ENCODE assay signal across 8 cellular contexts in the genomic region with DNA sequence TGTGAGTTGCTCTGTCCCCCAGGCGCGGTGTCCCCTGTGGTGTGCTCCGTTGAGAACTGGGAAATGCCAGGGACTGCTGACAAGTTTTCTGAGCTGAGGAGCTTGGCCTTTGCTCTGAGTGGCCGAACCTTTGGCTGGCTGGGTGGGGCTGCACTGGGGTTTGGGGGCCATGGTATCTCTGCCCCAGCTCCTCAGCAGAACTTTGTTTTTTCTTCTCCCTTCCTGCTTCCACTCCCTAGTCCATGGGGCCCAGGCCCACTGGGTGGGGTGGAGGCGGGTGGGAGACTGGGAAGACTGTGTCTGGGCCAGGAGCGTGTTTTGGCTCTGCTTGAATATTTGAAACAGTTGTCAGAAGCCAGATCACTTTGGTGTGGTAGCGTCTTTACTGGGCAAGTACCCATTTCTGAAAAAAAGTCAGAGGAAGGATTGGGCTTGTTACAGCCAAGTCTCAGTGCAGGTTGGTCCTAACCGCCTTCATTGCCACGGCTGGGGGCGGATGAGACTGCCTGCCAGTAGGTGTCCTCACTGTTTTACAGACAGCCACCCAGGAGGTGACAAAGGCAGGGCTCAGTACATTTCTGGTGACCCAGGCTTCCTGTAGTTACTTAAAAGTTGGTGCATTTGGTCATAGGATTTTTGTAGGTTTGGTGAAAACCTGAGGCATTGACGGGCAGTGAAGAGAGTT.
DNase-seq lines count a peak whose midpoint lies in the region; ATAC-seq, FAIRE-seq and TF ChIP-seq lines count a peak whose summit lies in the region.

No MANE protein-coding gene starts in this region.

- TF ChIP-seq POLR2A in HepG2 (IDR thresholded peaks at IDR 0.05; ENCODE audit: insufficient read depth in 1 of 2, low read depth in 2 of 2, low read length in 2 of 2): peak in 1 of 2 experiments; percentile 34; a peak in 1 of 4 replicates

- peak; percentile 90 for FAIRE-seq in HepG2 (lab: Jason Lieb, UNC)

- no peaks in the 10 kb centered on the region for H3K9me3 Mint-ChIP-seq in chondrocyte (ENCODE audit: low read depth)

- POLR2A ChIA-PET in HepG2 (lab: Yijun Ruan, JAX): interaction anchor here (0.7 to 2.0 kb wide), 6 partner anchors 9 to 247 kb away, joined by 3 to 6 read pairs (median 4); no protein-coding TSS in a partner anchor

- H3K27me3 ChIP-seq in HepG2 (ENCODE audit: control insufficient read depth in 1 of 2, insufficient read depth in 2 of 2, low read length in 2 of 2) (no peaks in the 10 kb centered on the region), stomach smooth muscle (ENCODE audit: control insufficient read depth in 1 of 2, insufficient read depth in 2 of 2, low read length in 2 of 2) (no peaks in the 10 kb centered on the region)

- H3K4me3 ChIP-seq in HepG2 (replicated peaks in 1 of 3; ENCODE audit: insufficient read depth in 1 of 3, low read depth in 2 of 3, low read length in 3 of 3) (peak overlapping the region; percentile 70 to 85 (median 71)), stomach smooth muscle (ENCODE audit: low read length in 2 of 2) (peak overlapping the region; percentile 68 to 79)

- ATAC-seq in HepG2 (peak; percentile 83), HG02840 (IDR thresholded peaks at IDR 0.05; ENCODE audit: low FRiP score, unreplicated experiment) (no peak), GM21619 (IDR thresholded peaks at IDR 0.05; ENCODE audit: unreplicated experiment) (no peak)

- CTCF ChIA-PET in HepG2 (lab: Yijun Ruan, JAX; ENCODE audit: low intra/inter-chr PET ratio, low total read pairs): interaction anchor here (1.4 kb wide), 1 partner anchor 117 kb away, joined by 7 read pairs; no protein-coding TSS in a partner anchor

- peak; percentile 75 for TF ChIP-seq RAD21 in HepG2 (CRISPR knock-in tag; IDR thresholded peaks at IDR 0.05)

- H3K9ac ChIP-seq in HepG2 (ENCODE audit: insufficient read depth, low read depth, low read length) (peak overlapping the region; percentile 75), stomach smooth muscle (ENCODE audit: low read length in 2 of 2) (peak overlapping the region; percentile 82 to 86)

- H2AFZ ChIP-seq in HepG2 (ENCODE audit: low read length): no peak overlapping the region

- 8% methylated on average over 8 of the region's 11 CpGs for WGBS in HepG2 (ENCODE audit: low lambda C conversion rate)

- no TSS peak for BruUV-seq in HepG2 (replicated peaks; lab: Mats Ljungman, UMichigan)

- peak overlapping the region; percentile 76 for H3K4me2 ChIP-seq in HepG2 (ENCODE audit: low read depth, low read length)

- peaks cover 91% of the 10 kb centered on the region for H3K4me1 ChIP-seq in HepG2 (ENCODE audit: insufficient read depth, low read length)
- H3K4me1 ChIP-seq in stomach smooth muscle (ENCODE audit: control insufficient read depth, insufficient read depth, low read length): peaks cover 84% of the 10 kb centered on the region

- no peak overlapping the region for H3K4me3 Mint-ChIP-seq in chondrocyte (ENCODE audit: unreplicated experiment)

- H3K27ac Mint-ChIP-seq in chondrocyte (ENCODE audit: unreplicated experiment): no peak overlapping the region

- H3K4me1 Mint-ChIP-seq in chondrocyte (ENCODE audit: low read depth): peaks cover 46% of the 10 kb centered on the region

- no peaks in the 10 kb centered on the region for H3K36me3 Mint-ChIP-seq in chondrocyte (ENCODE audit: low read depth)

- H4K20me1 ChIP-seq in HepG2 (ENCODE audit: insufficient read depth, low read length): no peaks in the 10 kb centered on the region

- in situ Hi-C loops in HepG2 (cut with HindIII; ENCODE audit: extremely low pct_ligation_motif_present, low pct_unique_long_range_greater_than_20kb): loop anchor here (10.0 to 25.0 kb wide), 2 partner anchors 121 to 243 kb away; no protein-coding TSS in a partner anchor

- TF ChIP-seq EP300 in HepG2 (IDR thresholded peaks at IDR 0.05; ENCODE audit: low read depth in 2 of 2, low read length in 2 of 2) (no peak), HepG2 (CRISPR knock-in tag; IDR thresholded peaks at IDR 0.05; ENCODE audit: borderline replicate concordance) (no peak)

- H3K9me3 ChIP-seq in HepG2 (ENCODE audit: low read length) (no peaks in the 10 kb centered on the region), stomach smooth muscle (ENCODE audit: control insufficient read depth in 2 of 2, low read length in 2 of 2) (no peaks in the 10 kb centered on the region)

- DNase-seq in AML-193 (lab: John Stamatoyannopoulos, UW): peak; percentile 7 to 28
- DNase-seq in RKO (ENCODE audit: low spot score): peak; percentile 59
- DNase-seq in chondrocyte (ENCODE audit: low spot score): no peak
- peak; percentile 74 for DNase-seq in HepG2 (ENCODE audit: low spot score)

- intact Hi-C loops in HepG2 (cut with micrococcal nuclease; ENCODE audit: unreplicated experiment): loop anchor here (1.0 to 10.0 kb wide), 4 partner anchors 81 to 249 kb away; no protein-coding TSS in a partner anchor

- H3K27ac ChIP-seq in HepG2 (ENCODE audit: extremely low read length, insufficient read depth, low read length) (peak overlapping the region; percentile 48), stomach smooth muscle (ENCODE audit: low read length) (peak overlapping the region; percentile 93)

- H3K27me3 Mint-ChIP-seq in chondrocyte (ENCODE audit: low read depth): no peaks in the 10 kb centered on the region

- H3K36me3 ChIP-seq in HepG2 (replicated peaks in 1 of 2; ENCODE audit: control insufficient read depth in 1 of 2, insufficient read depth in 2 of 2, low read length in 2 of 2): peaks cover 0 to 17% of the 10 kb centered on the region in 2 experiments; a peak in 3 of 5 replicates
- no peaks in the 10 kb centered on the region for H3K36me3 ChIP-seq in stomach smooth muscle (ENCODE audit: control insufficient read depth in 2 of 2, insufficient read depth in 2 of 2, low read length in 2 of 2)

- TF ChIP-seq CTCF in GM12874 (IDR thresholded peaks at IDR 0.05; ENCODE audit: insufficient read depth, low read depth, low read length): peak; percentile 45
- TF ChIP-seq CTCF in chondrocyte (IDR thresholded peaks at IDR 0.05): peak; percentile 82
- TF ChIP-seq CTCF in HepG2 (CRISPR knock-in tag; IDR thresholded peaks at IDR 0.05): peak; percentile 94

- H3K79me2 ChIP-seq in HepG2 (ENCODE audit: insufficient read depth, low read length): peaks cover 72% of the 10 kb centered on the region

TF ChIP-seq in HepG2, 621 proteins besides CTCF, POLR2A, EP300 and RAD21 (continues in another document):
- TF ChIP-seq POLR2G (IDR thresholded peaks at IDR 0.05; ENCODE audit: low read depth, low read length): 0 out of 2 replicates have a peak, but pooled peaks have one; percentile 15
- peak; percentile 63 for TF ChIP-seq SALL1 (CRISPR knock-in tag; IDR thresholded peaks at IDR 0.05)
- no peak for TF ChIP-seq ZZZ3 (CRISPR knock-in tag; IDR thresholded peaks at IDR 0.05; ENCODE audit: borderline replicate concordance)
- no peak for TF ChIP-seq ZNF678 (CRISPR knock-in tag; IDR thresholded peaks at IDR 0.05)
- TF ChIP-seq, protein P1, sequence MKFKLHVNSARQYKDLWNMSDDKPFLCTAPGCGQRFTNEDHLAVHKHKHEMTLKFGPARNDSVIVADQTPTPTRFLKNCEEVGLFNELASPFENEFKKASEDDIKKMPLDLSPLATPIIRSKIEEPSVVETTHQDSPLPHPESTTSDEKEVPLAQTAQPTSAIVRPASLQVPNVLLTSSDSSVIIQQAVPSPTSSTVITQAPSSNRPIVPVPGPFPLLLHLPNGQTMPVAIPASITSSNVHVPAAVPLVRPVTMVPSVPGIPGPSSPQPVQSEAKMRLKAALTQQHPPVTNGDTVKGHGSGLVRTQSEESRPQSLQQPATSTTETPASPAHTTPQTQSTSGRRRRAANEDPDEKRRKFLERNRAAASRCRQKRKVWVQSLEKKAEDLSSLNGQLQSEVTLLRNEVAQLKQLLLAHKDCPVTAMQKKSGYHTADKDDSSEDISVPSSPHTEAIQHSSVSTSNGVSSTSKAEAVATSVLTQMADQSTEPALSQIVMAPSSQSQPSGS (CRISPR knock-in tag; IDR thresholded peaks at IDR 0.05): 0 out of 2 replicates have a peak, but pooled peaks have one; percentile 18
- peak; percentile 39; the same call in 1 of the 2 replicates for TF ChIP-seq PHF8 (CRISPR knock-in tag; IDR thresholded peaks at IDR 0.05)
- TF ChIP-seq ATAD3A (CRISPR knock-in tag; IDR thresholded peaks at IDR 0.05): no peak
- no peak for TF ChIP-seq FOXK1 (CRISPR knock-in tag; IDR thresholded peaks at IDR 0.05; ENCODE audit: borderline replicate concordance, low read depth)
- TF ChIP-seq RFXANK (CRISPR knock-in tag; IDR thresholded peaks at IDR 0.05): no peak
- TF ChIP-seq NCOA2 (CRISPR knock-in tag; IDR thresholded peaks at IDR 0.05): 0 out of 2 replicates have a peak, but pooled peaks have one; percentile 28
- TF ChIP-seq, protein P2, sequence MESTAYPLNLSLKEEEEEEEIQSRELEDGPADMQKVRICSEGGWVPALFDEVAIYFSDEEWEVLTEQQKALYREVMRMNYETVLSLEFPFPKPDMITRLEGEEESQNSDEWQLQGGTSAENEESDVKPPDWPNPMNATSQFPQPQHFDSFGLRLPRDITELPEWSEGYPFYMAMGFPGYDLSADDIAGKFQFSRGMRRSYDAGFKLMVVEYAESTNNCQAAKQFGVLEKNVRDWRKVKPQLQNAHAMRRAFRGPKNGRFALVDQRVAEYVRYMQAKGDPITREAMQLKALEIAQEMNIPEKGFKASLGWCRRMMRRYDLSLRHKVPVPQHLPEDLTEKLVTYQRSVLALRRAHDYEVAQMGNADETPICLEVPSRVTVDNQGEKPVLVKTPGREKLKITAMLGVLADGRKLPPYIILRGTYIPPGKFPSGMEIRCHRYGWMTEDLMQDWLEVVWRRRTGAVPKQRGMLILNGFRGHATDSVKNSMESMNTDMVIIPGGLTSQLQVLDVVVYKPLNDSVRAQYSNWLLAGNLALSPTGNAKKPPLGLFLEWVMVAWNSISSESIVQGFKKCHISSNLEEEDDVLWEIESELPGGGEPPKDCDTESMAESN (CRISPR knock-in tag; conservative IDR thresholded peaks at IDR 0.05): 0 out of 2 replicates have a peak, but pooled peaks have one; percentile 27
